ENCODE assay signal across 1 cellular context in the genomic region with DNA sequence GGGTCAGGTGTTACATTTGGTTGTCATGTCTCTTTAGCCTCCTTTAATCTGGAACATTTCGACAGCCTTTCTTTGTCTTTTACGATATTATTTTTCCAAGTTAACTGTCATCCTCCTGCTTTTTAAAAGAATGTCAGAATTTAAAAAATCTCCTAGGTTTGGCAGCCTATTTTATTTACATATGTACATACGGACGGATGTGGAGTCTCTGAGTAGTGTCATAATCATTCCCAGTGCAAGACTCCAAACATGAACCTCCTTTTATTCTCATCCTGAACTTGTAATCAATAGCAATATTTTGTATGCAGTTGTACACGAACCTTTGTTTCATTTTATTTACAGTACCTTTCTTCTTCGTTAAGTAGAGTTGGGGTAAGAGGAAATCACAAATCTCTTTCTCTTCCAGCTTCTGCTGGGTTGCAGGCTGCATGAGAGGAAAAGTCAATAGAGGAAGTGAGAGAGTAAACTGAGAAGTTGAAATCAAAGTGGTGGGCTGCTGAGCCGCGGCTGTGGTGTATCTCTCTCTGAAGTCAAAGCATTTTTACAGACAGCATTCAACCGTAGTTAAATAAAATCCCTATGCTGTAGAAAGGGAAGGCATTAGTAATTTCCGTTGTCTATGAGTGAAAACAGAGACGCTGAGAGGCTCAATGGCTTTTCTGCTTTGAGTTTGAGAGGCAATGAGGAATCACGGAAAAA.
A peak's percentile ranks its signal among the peaks of the same experiment; 100 is the strongest.
TF ChIP-seq lines count a peak whose summit lies in the region.

No MANE protein-coding gene starts in this region.

TF ChIP-seq in HepG2, 621 proteins besides CTCF, POLR2A, EP300 and RAD21 (continued from another document and continues in another):
- TF ChIP-seq, protein P1, sequence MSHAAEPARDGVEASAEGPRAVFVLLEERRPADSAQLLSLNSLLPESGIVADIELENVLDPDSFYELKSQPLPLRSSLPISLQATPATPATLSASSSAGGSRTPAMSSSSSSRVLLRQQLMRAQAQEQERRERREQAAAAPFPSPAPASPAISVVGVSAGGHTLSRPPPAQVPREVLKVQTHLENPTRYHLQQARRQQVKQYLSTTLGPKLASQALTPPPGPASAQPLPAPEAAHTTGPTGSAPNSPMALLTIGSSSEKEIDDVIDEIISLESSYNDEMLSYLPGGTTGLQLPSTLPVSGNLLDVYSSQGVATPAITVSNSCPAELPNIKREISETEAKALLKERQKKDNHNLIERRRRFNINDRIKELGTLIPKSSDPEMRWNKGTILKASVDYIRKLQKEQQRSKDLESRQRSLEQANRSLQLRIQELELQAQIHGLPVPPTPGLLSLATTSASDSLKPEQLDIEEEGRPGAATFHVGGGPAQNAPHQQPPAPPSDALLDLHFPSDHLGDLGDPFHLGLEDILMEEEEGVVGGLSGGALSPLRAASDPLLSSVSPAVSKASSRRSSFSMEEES (CRISPR knock-in tag; IDR thresholded peaks at IDR 0.05): peak; percentile 62; the same call in 1 of the 2 replicates
- peak; percentile 87 for TF ChIP-seq BCL6 (CRISPR knock-in tag; IDR thresholded peaks at IDR 0.05)
- TF ChIP-seq GABPA (IDR thresholded peaks at IDR 0.05; ENCODE audit: low read depth, low read length): no peak
- peak; percentile 44; the same call in 1 of the 2 replicates for TF ChIP-seq GABPA (CRISPR knock-in tag; IDR thresholded peaks at IDR 0.05; ENCODE audit: low read depth)
- 0 out of 2 replicates have a peak, but pooled peaks have one; percentile 51 for TF ChIP-seq ZNF124 (CRISPR knock-in tag; IDR thresholded peaks at IDR 0.05)
- peak; percentile 72; the same call in 1 of the 2 replicates for TF ChIP-seq GFI1 (CRISPR knock-in tag; IDR thresholded peaks at IDR 0.05; ENCODE audit: borderline replicate concordance)
- TF ChIP-seq, protein P2, sequence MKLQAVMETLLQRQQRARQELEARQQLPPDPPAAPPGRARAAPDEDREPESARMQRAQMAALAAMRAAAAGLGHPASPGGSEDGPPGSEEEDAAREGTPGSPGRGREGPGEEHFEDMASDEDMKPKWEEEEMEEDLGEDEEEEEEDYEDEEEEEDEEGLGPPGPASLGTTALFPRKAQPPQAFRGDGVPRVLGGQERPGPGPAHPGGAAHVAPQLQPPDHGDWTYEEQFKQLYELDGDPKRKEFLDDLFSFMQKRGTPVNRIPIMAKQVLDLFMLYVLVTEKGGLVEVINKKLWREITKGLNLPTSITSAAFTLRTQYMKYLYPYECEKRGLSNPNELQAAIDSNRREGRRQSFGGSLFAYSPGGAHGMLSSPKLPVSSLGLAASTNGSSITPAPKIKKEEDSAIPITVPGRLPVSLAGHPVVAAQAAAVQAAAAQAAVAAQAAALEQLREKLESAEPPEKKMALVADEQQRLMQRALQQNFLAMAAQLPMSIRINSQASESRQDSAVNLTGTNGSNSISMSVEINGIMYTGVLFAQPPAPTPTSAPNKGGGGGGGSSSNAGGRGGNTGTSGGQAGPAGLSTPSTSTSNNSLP (IDR thresholded peaks at IDR 0.05; ENCODE audit: low read depth, low read length): peak; percentile 78; the same call in 1 of the 2 replicates
- no peak for TF ChIP-seq ZNF530 (CRISPR knock-in tag; IDR thresholded peaks at IDR 0.05; ENCODE audit: low read depth)
- TF ChIP-seq, protein P3, sequence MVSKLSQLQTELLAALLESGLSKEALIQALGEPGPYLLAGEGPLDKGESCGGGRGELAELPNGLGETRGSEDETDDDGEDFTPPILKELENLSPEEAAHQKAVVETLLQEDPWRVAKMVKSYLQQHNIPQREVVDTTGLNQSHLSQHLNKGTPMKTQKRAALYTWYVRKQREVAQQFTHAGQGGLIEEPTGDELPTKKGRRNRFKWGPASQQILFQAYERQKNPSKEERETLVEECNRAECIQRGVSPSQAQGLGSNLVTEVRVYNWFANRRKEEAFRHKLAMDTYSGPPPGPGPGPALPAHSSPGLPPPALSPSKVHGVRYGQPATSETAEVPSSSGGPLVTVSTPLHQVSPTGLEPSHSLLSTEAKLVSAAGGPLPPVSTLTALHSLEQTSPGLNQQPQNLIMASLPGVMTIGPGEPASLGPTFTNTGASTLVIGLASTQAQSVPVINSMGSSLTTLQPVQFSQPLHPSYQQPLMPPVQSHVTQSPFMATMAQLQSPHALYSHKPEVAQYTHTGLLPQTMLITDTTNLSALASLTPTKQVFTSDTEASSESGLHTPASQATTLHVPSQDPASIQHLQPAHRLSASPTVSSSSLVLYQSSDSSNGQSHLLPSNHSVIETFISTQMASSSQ (IDR thresholded peaks at IDR 0.05; ENCODE audit: low read depth): no peak; the same call in 1 of the 2 replicates
- TF ChIP-seq, protein P3 (CRISPR knock-in tag; IDR thresholded peaks at IDR 0.05; ENCODE audit: borderline replicate concordance): peak; percentile 39; the same call in 1 of the 2 replicates
- TF ChIP-seq, protein P4, sequence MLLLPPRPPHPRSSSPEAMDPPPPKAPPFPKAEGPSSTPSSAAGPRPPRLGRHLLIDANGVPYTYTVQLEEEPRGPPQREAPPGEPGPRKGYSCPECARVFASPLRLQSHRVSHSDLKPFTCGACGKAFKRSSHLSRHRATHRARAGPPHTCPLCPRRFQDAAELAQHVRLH (CRISPR knock-in tag; IDR thresholded peaks at IDR 0.05; ENCODE audit: borderline replicate concordance, low read depth): 0 out of 2 replicates have a peak, but pooled peaks have one; percentile 61
- TF ChIP-seq, protein P5, sequence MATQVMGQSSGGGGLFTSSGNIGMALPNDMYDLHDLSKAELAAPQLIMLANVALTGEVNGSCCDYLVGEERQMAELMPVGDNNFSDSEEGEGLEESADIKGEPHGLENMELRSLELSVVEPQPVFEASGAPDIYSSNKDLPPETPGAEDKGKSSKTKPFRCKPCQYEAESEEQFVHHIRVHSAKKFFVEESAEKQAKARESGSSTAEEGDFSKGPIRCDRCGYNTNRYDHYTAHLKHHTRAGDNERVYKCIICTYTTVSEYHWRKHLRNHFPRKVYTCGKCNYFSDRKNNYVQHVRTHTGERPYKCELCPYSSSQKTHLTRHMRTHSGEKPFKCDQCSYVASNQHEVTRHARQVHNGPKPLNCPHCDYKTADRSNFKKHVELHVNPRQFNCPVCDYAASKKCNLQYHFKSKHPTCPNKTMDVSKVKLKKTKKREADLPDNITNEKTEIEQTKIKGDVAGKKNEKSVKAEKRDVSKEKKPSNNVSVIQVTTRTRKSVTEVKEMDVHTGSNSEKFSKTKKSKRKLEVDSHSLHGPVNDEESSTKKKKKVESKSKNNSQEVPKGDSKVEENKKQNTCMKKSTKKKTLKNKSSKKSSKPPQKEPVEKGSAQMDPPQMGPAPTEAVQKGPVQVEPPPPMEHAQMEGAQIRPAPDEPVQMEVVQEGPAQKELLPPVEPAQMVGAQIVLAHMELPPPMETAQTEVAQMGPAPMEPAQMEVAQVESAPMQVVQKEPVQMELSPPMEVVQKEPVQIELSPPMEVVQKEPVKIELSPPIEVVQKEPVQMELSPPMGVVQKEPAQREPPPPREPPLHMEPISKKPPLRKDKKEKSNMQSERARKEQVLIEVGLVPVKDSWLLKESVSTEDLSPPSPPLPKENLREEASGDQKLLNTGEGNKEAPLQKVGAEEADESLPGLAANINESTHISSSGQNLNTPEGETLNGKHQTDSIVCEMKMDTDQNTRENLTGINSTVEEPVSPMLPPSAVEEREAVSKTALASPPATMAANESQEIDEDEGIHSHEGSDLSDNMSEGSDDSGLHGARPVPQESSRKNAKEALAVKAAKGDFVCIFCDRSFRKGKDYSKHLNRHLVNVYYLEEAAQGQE (IDR thresholded peaks at IDR 0.05; ENCODE audit: borderline replicate concordance in 1 of 2, low read depth in 1 of 2, low read length in 2 of 2): peak in 1 of 2 experiments; percentile 40; a peak in 1 of 4 replicates
- TF ChIP-seq, protein P6, sequence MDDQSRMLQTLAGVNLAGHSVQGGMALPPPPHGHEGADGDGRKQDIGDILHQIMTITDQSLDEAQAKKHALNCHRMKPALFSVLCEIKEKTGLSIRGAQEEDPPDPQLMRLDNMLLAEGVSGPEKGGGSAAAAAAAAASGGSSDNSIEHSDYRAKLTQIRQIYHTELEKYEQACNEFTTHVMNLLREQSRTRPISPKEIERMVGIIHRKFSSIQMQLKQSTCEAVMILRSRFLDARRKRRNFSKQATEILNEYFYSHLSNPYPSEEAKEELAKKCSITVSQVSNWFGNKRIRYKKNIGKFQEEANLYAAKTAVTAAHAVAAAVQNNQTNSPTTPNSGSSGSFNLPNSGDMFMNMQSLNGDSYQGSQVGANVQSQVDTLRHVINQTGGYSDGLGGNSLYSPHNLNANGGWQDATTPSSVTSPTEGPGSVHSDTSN (CRISPR knock-in tag; IDR thresholded peaks at IDR 0.05; ENCODE audit: borderline replicate concordance): no peak
- TF ChIP-seq, protein P7, sequence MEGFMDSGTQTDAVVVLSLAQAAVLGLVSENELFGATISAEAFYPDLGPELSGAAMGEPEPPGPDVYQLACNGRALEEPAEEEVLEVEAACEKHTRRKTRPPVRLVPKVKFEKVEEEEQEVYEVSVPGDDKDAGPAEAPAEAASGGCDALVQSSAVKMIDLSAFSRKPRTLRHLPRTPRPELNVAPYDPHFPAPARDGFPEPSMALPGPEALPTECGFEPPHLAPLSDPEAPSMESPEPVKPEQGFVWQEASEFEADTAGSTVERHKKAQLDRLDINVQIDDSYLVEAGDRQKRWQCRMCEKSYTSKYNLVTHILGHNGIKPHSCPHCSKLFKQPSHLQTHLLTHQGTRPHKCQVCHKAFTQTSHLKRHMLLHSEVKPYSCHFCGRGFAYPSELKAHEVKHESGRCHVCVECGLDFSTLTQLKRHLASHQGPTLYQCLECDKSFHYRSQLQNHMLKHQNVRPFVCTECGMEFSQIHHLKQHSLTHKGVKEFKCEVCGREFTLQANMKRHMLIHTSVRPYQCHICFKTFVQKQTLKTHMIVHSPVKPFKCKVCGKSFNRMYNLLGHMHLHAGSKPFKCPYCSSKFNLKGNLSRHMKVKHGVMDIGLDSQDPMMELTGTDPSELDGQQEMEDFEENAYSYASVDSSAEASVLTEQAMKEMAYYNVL (CRISPR knock-in tag; IDR thresholded peaks at IDR 0.05; ENCODE audit: borderline replicate concordance): peak; percentile 88
- peak; percentile 13; the same call in 1 of the 2 replicates for TF ChIP-seq GATAD1 (CRISPR knock-in tag; IDR thresholded peaks at IDR 0.05)
- no peak for TF ChIP-seq IRX3 (CRISPR knock-in tag; IDR thresholded peaks at IDR 0.05; ENCODE audit: borderline replicate concordance, low read depth)
- no peak for TF ChIP-seq MTF2 (CRISPR knock-in tag; IDR thresholded peaks at IDR 0.05; ENCODE audit: borderline replicate concordance)
- peak; percentile 47; the same call in 1 of the 2 replicates for TF ChIP-seq FOXO1 (CRISPR knock-in tag; IDR thresholded peaks at IDR 0.05)
- TF ChIP-seq HDAC1 (CRISPR knock-in tag; IDR thresholded peaks at IDR 0.05): 0 out of 2 replicates have a peak, but pooled peaks have one; percentile 39
- 0 out of 2 replicates have a peak, but pooled peaks have one; percentile 42 for TF ChIP-seq KMT2B (CRISPR knock-in tag; IDR thresholded peaks at IDR 0.05)
- TF ChIP-seq, protein P8, sequence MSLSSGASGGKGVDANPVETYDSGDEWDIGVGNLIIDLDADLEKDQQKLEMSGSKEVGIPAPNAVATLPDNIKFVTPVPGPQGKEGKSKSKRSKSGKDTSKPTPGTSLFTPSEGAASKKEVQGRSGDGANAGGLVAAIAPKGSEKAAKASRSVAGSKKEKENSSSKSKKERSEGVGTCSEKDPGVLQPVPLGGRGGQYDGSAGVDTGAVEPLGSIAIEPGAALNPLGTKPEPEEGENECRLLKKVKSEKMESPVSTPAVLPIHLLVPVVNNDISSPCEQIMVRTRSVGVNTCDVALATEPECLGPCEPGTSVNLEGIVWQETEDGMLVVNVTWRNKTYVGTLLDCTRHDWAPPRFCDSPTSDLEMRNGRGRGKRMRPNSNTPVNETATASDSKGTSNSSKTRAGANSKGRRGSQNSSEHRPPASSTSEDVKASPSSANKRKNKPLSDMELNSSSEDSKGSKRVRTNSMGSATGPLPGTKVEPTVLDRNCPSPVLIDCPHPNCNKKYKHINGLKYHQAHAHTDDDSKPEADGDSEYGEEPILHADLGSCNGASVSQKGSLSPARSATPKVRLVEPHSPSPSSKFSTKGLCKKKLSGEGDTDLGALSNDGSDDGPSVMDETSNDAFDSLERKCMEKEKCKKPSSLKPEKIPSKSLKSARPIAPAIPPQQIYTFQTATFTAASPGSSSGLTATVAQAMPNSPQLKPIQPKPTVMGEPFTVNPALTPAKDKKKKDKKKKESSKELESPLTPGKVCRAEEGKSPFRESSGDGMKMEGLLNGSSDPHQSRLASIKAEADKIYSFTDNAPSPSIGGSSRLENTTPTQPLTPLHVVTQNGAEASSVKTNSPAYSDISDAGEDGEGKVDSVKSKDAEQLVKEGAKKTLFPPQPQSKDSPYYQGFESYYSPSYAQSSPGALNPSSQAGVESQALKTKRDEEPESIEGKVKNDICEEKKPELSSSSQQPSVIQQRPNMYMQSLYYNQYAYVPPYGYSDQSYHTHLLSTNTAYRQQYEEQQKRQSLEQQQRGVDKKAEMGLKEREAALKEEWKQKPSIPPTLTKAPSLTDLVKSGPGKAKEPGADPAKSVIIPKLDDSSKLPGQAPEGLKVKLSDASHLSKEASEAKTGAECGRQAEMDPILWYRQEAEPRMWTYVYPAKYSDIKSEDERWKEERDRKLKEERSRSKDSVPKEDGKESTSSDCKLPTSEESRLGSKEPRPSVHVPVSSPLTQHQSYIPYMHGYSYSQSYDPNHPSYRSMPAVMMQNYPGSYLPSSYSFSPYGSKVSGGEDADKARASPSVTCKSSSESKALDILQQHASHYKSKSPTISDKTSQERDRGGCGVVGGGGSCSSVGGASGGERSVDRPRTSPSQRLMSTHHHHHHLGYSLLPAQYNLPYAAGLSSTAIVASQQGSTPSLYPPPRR (CRISPR knock-in tag; IDR thresholded peaks at IDR 0.05; ENCODE audit: borderline replicate concordance): peak; percentile 87
- peak; percentile 17 for TF ChIP-seq STAG1 (CRISPR knock-in tag; IDR thresholded peaks at IDR 0.05)
- TF ChIP-seq GATA4 (IDR thresholded peaks at IDR 0.05; ENCODE audit: borderline replicate concordance, low read depth): peak; percentile 95
- no peak for TF ChIP-seq BORCS8-MEF2B (CRISPR knock-in tag; IDR thresholded peaks at IDR 0.05)
- peak; percentile 95 for TF ChIP-seq FOXA3 (CRISPR knock-in tag; IDR thresholded peaks at IDR 0.05)
- no peak for TF ChIP-seq AGO2 (optimal IDR thresholded peaks at IDR 0.05; ENCODE audit: low read depth, low read length)
- TF ChIP-seq TCF12 (IDR thresholded peaks at IDR 0.05): no peak
- TF ChIP-seq TCF12 (CRISPR knock-in tag; IDR thresholded peaks at IDR 0.05): 0 out of 2 replicates have a peak, but pooled peaks have one; percentile 71
- peak; percentile 70; the same call in 1 of the 2 replicates for TF ChIP-seq SMAD3 (CRISPR knock-in tag; IDR thresholded peaks at IDR 0.05)
